ENCODE assay signal across 15 cellular contexts in the genomic region with DNA sequence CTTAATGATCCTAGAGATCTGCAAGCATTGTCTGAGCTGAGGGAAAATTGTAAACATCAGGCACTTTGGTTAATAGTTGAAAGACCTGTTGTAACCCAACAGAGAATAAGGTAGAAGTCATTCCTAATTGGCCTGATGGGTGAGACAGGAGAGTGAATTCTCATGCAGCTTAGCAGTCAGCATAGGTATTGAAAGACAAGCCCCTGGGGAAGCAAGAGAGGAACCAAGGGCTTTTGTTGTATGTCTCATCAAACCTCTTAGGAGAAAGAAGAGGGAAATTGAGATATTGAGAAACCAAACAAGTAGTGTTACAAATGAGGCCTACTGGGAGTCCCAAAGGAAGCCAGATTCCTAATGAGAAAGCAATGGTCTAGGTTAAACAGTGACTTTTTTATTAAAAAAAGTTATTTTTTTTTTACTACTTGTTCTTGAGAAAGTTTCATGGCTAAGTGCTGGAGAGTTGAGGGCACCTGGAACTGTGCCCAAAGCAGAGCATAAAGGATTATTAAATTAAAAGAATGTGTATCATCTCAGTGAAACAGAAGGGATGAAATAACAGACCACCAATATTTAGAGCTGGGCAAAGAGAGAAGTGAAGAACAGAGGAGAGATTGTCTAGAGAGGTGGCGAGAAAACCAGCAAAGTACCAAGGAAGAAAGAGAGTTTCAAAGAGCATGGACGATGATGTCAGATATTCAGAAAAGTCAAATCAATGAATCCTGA.
DNase-seq lines count a peak whose midpoint lies in the region; ATAC-seq and TF ChIP-seq lines count a peak whose summit lies in the region.
"Had no signal": no experiment of that assay in that cellular context is flagged by ENCODE, and none has a peak within 500 bp of the region (broad histone marks: within the 10 kb centered on the region; RNA-seq: fewer than 3 reads in every experiment).

No MANE protein-coding gene starts in this region.

- POLR2A ChIA-PET in OCI-LY7 (lab: Charles Lee), result interaction anchor here (0.7 to 1.5 kb wide), 5 partner anchors 9 to 73 kb away, joined by 3 to 5 read pairs (median 3); no protein-coding TSS in a partner anchor

- peak overlapping the region; percentile 31; the same call in 1 of the 2 replicates for H3K4me2 ChIP-seq in GM23338
- peak overlapping the region; percentile 32; the same call in 1 of the 2 replicates for H3K4me2 ChIP-seq in OCI-LY7 (ENCODE audit: low read length)

- H3K4me1 ChIP-seq in ACC112 (ENCODE audit: control insufficient read depth, insufficient read depth, low read length, unreplicated experiment) (peaks cover 18% of the 10 kb centered on the region), GM23338 (ENCODE audit: insufficient read depth) (peaks cover 16% of the 10 kb centered on the region), OCI-LY7 (ENCODE audit: insufficient read depth, low read length, poor library complexity, severe bottlenecking) (peaks cover 50% of the 10 kb centered on the region)

- H3K9me3 Mint-ChIP-seq in GM23338 (no peaks in the 10 kb centered on the region), immature natural killer cell (peaks cover 2 to 14% (median 7%) of the 10 kb centered on the region in 6 donors)

- H3K4me1 Mint-ChIP-seq in GM23338 (peaks cover 27% of the 10 kb centered on the region), immature natural killer cell (no peaks in the 10 kb centered on the region)

- peak; percentile 54 for DNase-seq in GM23338 (ENCODE audit: low spot score)
- peak; percentile 37 for DNase-seq in OCI-LY7 (ENCODE audit: low spot score)
- peak; percentile 15 for DNase-seq in kidney tubule cell (ENCODE audit: low spot score)
- DNase-seq in RKO (ENCODE audit: low spot score), result no peak
- DNase-seq in activated effector memory CD4-positive, alpha-beta T cell treated with Interleukin-2 at 50 U/mL for 16 hours, result no peak
- DNase-seq in immature natural killer cell, result no peak
- DNase-seq: activated CD4-positive, CD25-positive, alpha-beta regulatory T cell; amniotic stem cell; DND-41; gastrocnemius medialis; left cardiac atrium; NCI-H1105; NCI-H510A had no signal

- H3K27ac ChIP-seq in ACC112 (ENCODE audit: low read depth, low read length) (0 out of 2 replicates have a peak overlapping the region, but pooled peaks have one; percentile 3), GM23338 (ENCODE audit: low read depth) (peak overlapping the region; percentile 77), OCI-LY7 (ENCODE audit: low read depth, low read length, poor library complexity, severe bottlenecking) (peak overlapping the region; percentile 13)

- no peak overlapping the region for H3K4me3 Mint-ChIP-seq in GM23338
- no peak overlapping the region for H3K4me3 Mint-ChIP-seq in immature natural killer cell

- intact Hi-C loops in OCI-LY7 (cut with micrococcal nuclease; ENCODE audit: unreplicated experiment), result no loop called here

- H3K9me3 ChIP-seq in OCI-LY7 (ENCODE audit: low read length), result peaks cover 5% of the 10 kb centered on the region; the same call in 1 of the 2 replicates
- H3K9me3 ChIP-seq: gastrocnemius medialis had no signal

- no peaks in the 10 kb centered on the region for H3K9me2 ChIP-seq in GM23338 (ENCODE audit: insufficient read depth)
- no peaks in the 10 kb centered on the region for H3K9me2 ChIP-seq in OCI-LY7 (ENCODE audit: insufficient read depth, low read length)

- TF ChIP-seq CTCF in GM23338 (conservative IDR thresholded peaks at IDR 0.05; ENCODE audit: low read depth in 2 of 2), result no peak
- TF ChIP-seq CTCF in OCI-LY7 (conservative IDR thresholded peaks at IDR 0.05; ENCODE audit: low read length), result no peak

- no peaks in the 10 kb centered on the region for H3K27me3 ChIP-seq in ACC112 (ENCODE audit: insufficient read depth, low read length)
- H3K27me3 ChIP-seq in GM23338 (ENCODE audit: insufficient read depth), result no peaks in the 10 kb centered on the region
- H3K27me3 ChIP-seq: gastrocnemius medialis had no signal

- CTCF ChIA-PET in OCI-LY7 (lab: Charles Lee; ENCODE audit: unreplicated experiment), result interaction anchor here (1.6 kb wide), 1 partner anchor 56 kb away, joined by 3 read pairs; no protein-coding TSS in a partner anchor

- peak; percentile 97 for ATAC-seq in GM23338
- ATAC-seq in GM18520 (IDR thresholded peaks at IDR 0.05; ENCODE audit: unreplicated experiment), result no peak
- ATAC-seq: gastrocnemius medialis, left cardiac atrium had no signal

- H3K4me3 ChIP-seq in ACC112 (ENCODE audit: low read depth, low read length) (no peak overlapping the region), GM23338 (no peak overlapping the region), OCI-LY7 (ENCODE audit: low read depth, low read length, poor library complexity, severe bottlenecking) (no peak overlapping the region)
- H3K4me3 ChIP-seq: gastrocnemius medialis had no signal

- H3K27me3 Mint-ChIP-seq in GM23338 (ENCODE audit: insufficient read depth, low read depth, poor library complexity), result peaks cover 4% of the 10 kb centered on the region
- peaks cover 0 to 4% (median 2%) of the 10 kb centered on the region in 3 donors for H3K27me3 Mint-ChIP-seq in immature natural killer cell (ENCODE audit: low read depth in 3 of 3)

- peak overlapping the region; percentile 49 for H3K27ac Mint-ChIP-seq in GM23338
- H3K27ac Mint-ChIP-seq in immature natural killer cell, result no peak overlapping the region

- no peaks in the 10 kb centered on the region; the same call in 1 of the 2 replicates for H4K20me1 ChIP-seq in GM23338 (replicated peaks; ENCODE audit: insufficient read depth)
- H4K20me1 ChIP-seq in OCI-LY7 (ENCODE audit: insufficient read depth, low read length), result no peaks in the 10 kb centered on the region; the same call in 1 of the 2 replicates

- no peaks in the 10 kb centered on the region for H3F3A ChIP-seq in GM23338 (replicated peaks; ENCODE audit: low read depth)

- peaks cover 5% of the 10 kb centered on the region; the same call in 1 of the 2 replicates for H3K36me3 ChIP-seq in ACC112 (ENCODE audit: insufficient read depth, low read length)
- no peaks in the 10 kb centered on the region for H3K36me3 ChIP-seq in GM23338 (ENCODE audit: insufficient read depth)
- peaks cover 76% of the 10 kb centered on the region for H3K36me3 ChIP-seq in OCI-LY7 (ENCODE audit: insufficient read depth, low read length)
- H3K36me3 ChIP-seq: gastrocnemius medialis had no signal

- H3K79me2 ChIP-seq in ACC112 (ENCODE audit: control insufficient read depth, insufficient read depth, low read length, unreplicated experiment) (peaks cover 12% of the 10 kb centered on the region), GM23338 (replicated peaks; ENCODE audit: insufficient read depth) (no peaks in the 10 kb centered on the region), OCI-LY7 (ENCODE audit: insufficient read depth, low read depth, low read length) (peaks cover 76% of the 10 kb centered on the region; the same call in 1 of the 2 replicates)

- H2AFZ ChIP-seq in ACC112 (ENCODE audit: low read length, unreplicated experiment) (no peak overlapping the region), GM23338 (no peak overlapping the region), OCI-LY7 (ENCODE audit: low read length) (no peak overlapping the region)

- peaks cover 3% of the 10 kb centered on the region; the same call in 1 of the 3 replicates for H3K36me3 Mint-ChIP-seq in GM23338 (ENCODE audit: low read depth)
- no peaks in the 10 kb centered on the region for H3K36me3 Mint-ChIP-seq in immature natural killer cell

- no TSS peak for BruUV-seq in OCI-LY7 (replicated peaks; lab: Mats Ljungman, UMichigan)

Comparison
In these comparisons a context has a peak if more than half of its experiments do, and no peak if none do; other contexts are left out.
1. H3K27ac ChIP-seq: peak in every context shown above with its lines; median percentile 77 in GM23338; 13 in OCI-LY7; 3 in ACC112.
2. DNase-seq: peak in GM23338 (single experiment), OCI-LY7 (single experiment) and kidney tubule cell (single experiment); none in RKO (single experiment), activated effector memory CD4-positive, alpha-beta T cell treated with Interleukin-2 at 50 U/mL for 16 hours (single experiment) and immature natural killer cell (0 of 3).